25 cellular contexts compared by ENCODE assay signal in genomic region chr16:58938856-58939255, GRCh38.
"Had no signal": no experiment of that assay in that cellular context is flagged by ENCODE, and none has a peak within 500 bp of the region (broad histone marks: within the 10 kb centered on the region; RNA-seq: fewer than 3 reads in every experiment).

No MANE protein-coding gene starts in this region.

- H3K27me3 ChIP-seq: adrenal gland, ascending aorta, brain microvascular endothelial cell, testis, vagina had no signal

- H3K36me3 Mint-ChIP-seq: activated naive CD8-positive, alpha-beta T cell; stimulated activated naive B cell treated with anti-CD40 and anti-IgM and Interleukin-4, amounts not matched to agents 10 μg/mL and 1 μg/mL and 100 μg/mL, for 72 hours; T-cell; type B pancreatic cell had no signal

- H3K4me3 Mint-ChIP-seq: activated CD4-positive, alpha-beta T cell treated with anti-CD3 and anti-CD28 coated beads for 36 hours; activated naive CD8-positive, alpha-beta T cell; activated T-cell treated with anti-CD3 and anti-CD28 coated beads, Interleukin-2, amount 50 U/mL, for 4 hours; dendritic cell treated with granulocyte-macrophage colony-stimulating factor and Interleukin-4, amounts not matched to agents 40 ng/mL and 50 ng/mL, for 4 days; neural crest cell; stimulated activated naive B cell treated with anti-CD40 and anti-IgM and Interleukin-4, amounts not matched to agents 10 μg/mL and 1 μg/mL and 100 μg/mL, for 72 hours; T-cell; type B pancreatic cell had no signal

- H3K4me3 ChIP-seq: adrenal gland, ascending aorta, testis, vagina had no signal

- DNase-seq: activated CD4-positive, alpha-beta T cell treated with anti-CD3 and anti-CD28 coated beads for 36 hours; activated CD4-positive, alpha-beta T cell treated with anti-CD3 and anti-CD28 coated beads, Interleukin-2, amount 50 U/mL, for 48 hours; activated CD8-positive, alpha-beta memory T cell treated with anti-CD3 and anti-CD28 coated beads, Interleukin-2, amount 50 U/mL, for 48 hours; activated naive CD4-positive, alpha-beta T cell; activated T-cell treated with anti-CD3 and anti-CD28 coated beads, Interleukin-2, amount 50 U/mL, for 4 hours; adrenal gland; brain microvascular endothelial cell; caudate nucleus; effector CD4-positive, alpha-beta T cell; erythroblast; foreskin fibroblast; small intestine; stimulated activated CD4-positive, alpha-beta T cell treated with anti-CD3 and anti-CD28 coated beads, Interleukin-15, amount 100 ng/mL, for 24 hours; stimulated activated CD4-positive, alpha-beta T cell treated with anti-CD3 and anti-CD28 coated beads, Interleukin-2, amount 100 ng/mL, for 48 hours; stimulated activated CD8-positive, alpha-beta memory T cell treated with anti-CD3 and anti-CD28 coated beads, Interleukin-4, amount 100 ng/mL, for 48 hours; stimulated activated naive B cell treated with anti-CD40 and anti-IgM and Interleukin-4, amounts not matched to agents 10 μg/mL and 1 μg/mL and 100 μg/mL, for 72 hours; T-cell; testis had no signal

- H3K4me1 Mint-ChIP-seq: activated CD4-positive, alpha-beta T cell treated with anti-CD3 and anti-CD28 coated beads for 36 hours; neural crest cell; stimulated activated naive B cell treated with anti-CD40 and anti-IgM and Interleukin-4, amounts not matched to agents 10 μg/mL and 1 μg/mL and 100 μg/mL, for 72 hours; T-cell had no signal

- H3K27ac ChIP-seq: adrenal gland, ascending aorta, brain microvascular endothelial cell, testis, vagina had no signal

- ATAC-seq: activated CD4-positive, alpha-beta T cell treated with anti-CD3 and anti-CD28 coated beads for 36 hours; activated T-cell treated with anti-CD3 and anti-CD28 coated beads, Interleukin-2, amount 50 U/mL, for 4 hours; stimulated activated naive B cell treated with anti-CD40 and anti-IgM and Interleukin-4, amounts not matched to agents 10 μg/mL and 1 μg/mL and 100 μg/mL, for 72 hours; T-cell had no signal

- H3K27ac Mint-ChIP-seq: activated CD4-positive, alpha-beta T cell treated with anti-CD3 and anti-CD28 coated beads for 36 hours; activated naive CD8-positive, alpha-beta T cell; activated T-helper 2 cell treated with anti-CD3 and anti-CD28 coated beads, Interferon-gamma antibody, Interleukin-2, Interleukin-4, amounts not matched to agents 10 μg/mL and 5 μg/mL and 100 μg/mL, durations not matched to agents 14 hours and 24 hours and 36 hours; dendritic cell treated with granulocyte-macrophage colony-stimulating factor and Interleukin-4, amounts not matched to agents 40 ng/mL and 50 ng/mL, for 4 days; stimulated activated naive B cell treated with anti-CD40 and anti-IgM and Interleukin-4, amounts not matched to agents 10 μg/mL and 1 μg/mL and 100 μg/mL, for 72 hours; T-cell; type B pancreatic cell had no signal

- H3K9me3 ChIP-seq: adrenal gland, ascending aorta, testis, vagina had no signal

- H3K9me3 Mint-ChIP-seq: activated T-helper 2 cell treated with anti-CD3 and anti-CD28 coated beads, Interferon-gamma antibody, Interleukin-2, Interleukin-4, amounts not matched to agents 10 μg/mL and 5 μg/mL and 100 μg/mL, durations not matched to agents 14 hours and 24 hours and 36 hours; neural crest cell had no signal

- H3K27me3 Mint-ChIP-seq: dendritic cell treated with granulocyte-macrophage colony-stimulating factor and Interleukin-4, amounts not matched to agents 40 ng/mL and 50 ng/mL, for 4 days; stimulated activated naive B cell treated with anti-CD40 and anti-IgM and Interleukin-4, amounts not matched to agents 10 μg/mL and 1 μg/mL and 100 μg/mL, for 72 hours; T-cell had no signal

- H3K36me3 ChIP-seq: adrenal gland, ascending aorta, brain microvascular endothelial cell, vagina had no signal

- H3K4me1 ChIP-seq: adrenal gland, ascending aorta, testis, vagina had no signal
